ENCODE assay signal across 30 cellular contexts in genomic region chr10:96233959-96234358, GRCh38. TPM values are rescaled to one million over a fixed set of nuclear protein-coding genes. Genes with fewer than 3 reads are reported as not detected.
"Had no signal": no experiment of that assay in that cellular context is flagged by ENCODE, and none has a peak within 500 bp of the region (broad histone marks: within the 10 kb centered on the region; RNA-seq: fewer than 3 reads in every experiment).

No MANE protein-coding gene starts in this region.

- H3K9me3 ChIP-seq: adrenal gland, ascending aorta, gastroesophageal sphincter, ovary, thoracic aorta had no signal

- H3K4me3 Mint-ChIP-seq: activated naive CD8-positive, alpha-beta T cell treated with anti-CD3 and anti-CD28 coated beads for 36 hours; brain; immature natural killer cell; stimulated activated naive CD8-positive, alpha-beta T cell treated with anti-CD3 and anti-CD28 coated beads, Interleukin-15, Interleukin-2, amounts not matched to agents 100 ng/mL and 50 ng/mL, for 24 hours had no signal

- H3K9me3 Mint-ChIP-seq: activated naive CD8-positive, alpha-beta T cell treated with anti-CD3 and anti-CD28 coated beads for 36 hours; immature natural killer cell; stimulated activated naive CD8-positive, alpha-beta T cell treated with anti-CD3 and anti-CD28 coated beads, Interleukin-15, Interleukin-2, amounts not matched to agents 100 ng/mL and 50 ng/mL, for 24 hours had no signal

- H3K27ac ChIP-seq: adrenal gland, ascending aorta, gastroesophageal sphincter, ovary, skin epidermis, thoracic aorta had no signal

- ATAC-seq: gastroesophageal sphincter, left lobe of liver, sciatic nerve had no signal

- H3K27me3 Mint-ChIP-seq: activated naive CD8-positive, alpha-beta T cell treated with anti-CD3 and anti-CD28 coated beads for 36 hours; stimulated activated naive CD8-positive, alpha-beta T cell treated with anti-CD3 and anti-CD28 coated beads, Interleukin-15, Interleukin-2, amounts not matched to agents 100 ng/mL and 50 ng/mL, for 24 hours had no signal

- H3K27ac Mint-ChIP-seq: activated naive CD8-positive, alpha-beta T cell treated with anti-CD3 and anti-CD28 coated beads for 36 hours; brain; immature natural killer cell; progenitor cell of endocrine pancreas; stimulated activated naive CD8-positive, alpha-beta T cell treated with anti-CD3 and anti-CD28 coated beads, Interleukin-15, Interleukin-2, amounts not matched to agents 100 ng/mL and 50 ng/mL, for 24 hours had no signal

- H3K4me3 ChIP-seq: adrenal gland, ascending aorta, gastroesophageal sphincter, ovary, skin epidermis, thoracic aorta had no signal

- H3K27me3 ChIP-seq: adrenal gland, ascending aorta, gastroesophageal sphincter, ovary had no signal

- H3K4me1 Mint-ChIP-seq: activated naive CD8-positive, alpha-beta T cell treated with anti-CD3 and anti-CD28 coated beads for 36 hours; brain; immature natural killer cell had no signal

- H3K36me3 ChIP-seq: adrenal gland, ascending aorta, gastroesophageal sphincter, ovary, thoracic aorta had no signal

- DNase-seq: activated CD4-positive, alpha-beta T cell treated with anti-CD3 and anti-CD28 coated beads for 4 hours; activated CD4-positive, alpha-beta T cell treated with anti-CD3 and anti-CD28 coated beads, Interleukin-2, amount 50 U/mL, for 4 hours; activated CD8-positive, alpha-beta memory T cell treated with anti-CD3 and anti-CD28 coated beads for 24 hours; activated effector memory CD4-positive, alpha-beta T cell treated with Interleukin-2 at 50 U/mL for 16 hours; activated naive CD4-positive, alpha-beta T cell treated with Interleukin-2 at 50 U/mL for 16 hours; activated naive CD8-positive, alpha-beta T cell treated with anti-CD3 and anti-CD28 coated beads for 36 hours; adrenal gland; caudate nucleus; cortex of kidney; hypothalamus; immature natural killer cell; ovary; stimulated activated CD4-positive, alpha-beta T cell treated with anti-CD3 and anti-CD28 coated beads, Interleukin-12 subunit alpha, Interleukin-12 subunit beta, amount 100 ng/mL, for 4 hours; stimulated activated CD4-positive, alpha-beta T cell treated with anti-CD3 and anti-CD28 coated beads, Interleukin-4, amount 100 ng/mL, for 1 hour had no signal

- H3K4me1 ChIP-seq: adrenal gland, gastroesophageal sphincter had no signal

RNA-seq across cellular contexts. Expression of gene BLNK, which starts 37.4 kb away (rescaled TPM):
- total RNA-seq: ascending aorta; chondrocyte; endothelial cell of umbilical vein; fibroblast of villous mesenchyme; lung microvascular endothelial cell; T-helper 2 cell treated with Interferon-gamma antibody and Interleukin-4, amounts not matched to agents 100 ng/mL and 5 ng/mL, for 36 hours had no signal
- polyA plus RNA-seq: endothelial cell of umbilical vein, fibroblast of lung, neural cell had no signal
